Comparison of ENCODE assay signal across 1 cellular context in genomic region chr7:143323650-143324049, GRCh38.
TF ChIP-seq lines count a peak whose summit lies in the region.

No MANE protein-coding gene starts in this region.

TF ChIP-seq in IMR-90, 13 proteins besides CTCF, POLR2A, EP300 and RAD21:
- no peak for TF ChIP-seq MAFK (IDR thresholded peaks at IDR 0.05; ENCODE audit: low read depth, low read length)
- TF ChIP-seq RFX5 (IDR thresholded peaks at IDR 0.05; ENCODE audit: low read depth, low read length) = no peak
- no peak for TF ChIP-seq MXI1 (IDR thresholded peaks at IDR 0.05; ENCODE audit: borderline replicate concordance, low read depth, low read length)
- no peak for TF ChIP-seq RCOR1 (IDR thresholded peaks at IDR 0.05; ENCODE audit: insufficient replicate concordance, low read length)
- TF ChIP-seq CHD1 (IDR thresholded peaks at IDR 0.05; ENCODE audit: low read depth, low read length) = no peak
- TF ChIP-seq FOS (IDR thresholded peaks at IDR 0.05; ENCODE audit: low read depth, low read length) = no peak
- no peak for TF ChIP-seq USF2 (IDR thresholded peaks at IDR 0.05; ENCODE audit: low read depth, low read length)
- no peak for TF ChIP-seq SMC3 (IDR thresholded peaks at IDR 0.05; ENCODE audit: low read depth, low read length)
- TF ChIP-seq MAZ (IDR thresholded peaks at IDR 0.05; ENCODE audit: borderline replicate concordance, low read depth, low read length) = no peak
- no peak for TF ChIP-seq BHLHE40 (IDR thresholded peaks at IDR 0.05; ENCODE audit: low read depth, low read length)
